8 cellular contexts compared by ENCODE assay signal in the genomic region with DNA sequence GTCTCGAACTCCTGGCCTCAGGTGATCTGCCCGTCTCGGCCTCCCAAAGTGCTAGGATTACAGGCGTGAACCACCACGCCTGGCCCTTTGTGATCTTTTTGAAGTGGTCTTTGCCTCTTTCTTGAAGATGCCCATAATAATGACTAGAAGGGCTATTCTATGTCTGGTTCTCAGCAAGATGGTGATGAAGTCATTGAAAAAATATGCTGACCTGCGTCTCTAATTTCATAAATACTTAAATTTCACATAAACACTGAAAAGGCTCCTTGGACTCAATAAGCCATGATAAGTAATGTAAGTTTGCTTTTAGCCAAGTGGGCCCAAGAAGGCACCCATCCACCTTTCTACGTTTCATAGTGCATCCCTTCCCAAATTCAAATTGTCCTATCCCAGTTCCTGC. TPM values are rescaled to one million over a fixed set of nuclear protein-coding genes. Genes with fewer than 3 reads are reported as not detected.
A peak's percentile ranks its signal among the peaks of the same experiment; 100 is the strongest.
DNase-seq lines count a peak whose midpoint lies in the region; ATAC-seq, FAIRE-seq and TF ChIP-seq lines count a peak whose summit lies in the region.

No MANE protein-coding gene starts in this region.

- H3K36me3 ChIP-seq in adipocyte (ENCODE audit: control insufficient read depth, insufficient read depth, low read length, severe bottlenecking): no peaks in the 10 kb centered on the region
- H3K36me3 ChIP-seq in keratinocyte (ENCODE audit: control insufficient read depth in 2 of 2, extremely low read depth in 1 of 2, insufficient read depth in 2 of 2, low read length in 2 of 2): no peaks in the 10 kb centered on the region
- no peaks in the 10 kb centered on the region for H3K36me3 ChIP-seq in tibial artery

- H3K4me3 ChIP-seq in adipocyte (ENCODE audit: low read length) (peak overlapping the region; percentile 81), keratinocyte (ENCODE audit: control insufficient read depth in 2 of 3, extremely low read depth in 1 of 3, insufficient read depth in 2 of 3, low read depth in 1 of 3, low read length in 3 of 3) (peak overlapping the region in 1 of 3 experiments; percentile 74), tibial artery (peak overlapping the region in 1 of 2 donors; percentile 54)

- H3K9me3 ChIP-seq in adipocyte (ENCODE audit: control insufficient read depth, low read length) (no peaks in the 10 kb centered on the region), keratinocyte (ENCODE audit: control insufficient read depth, low read depth, low read length) (no peaks in the 10 kb centered on the region), tibial artery (no peaks in the 10 kb centered on the region)

- no peaks in the 10 kb centered on the region for H3K9me1 ChIP-seq in keratinocyte (ENCODE audit: control insufficient read depth, extremely low read depth, insufficient read depth, low read length)

- peaks cover 39% of the 10 kb centered on the region for H3K4me1 Mint-ChIP-seq in activated naive CD4-positive, alpha-beta T cell treated with anti-CD3 and anti-CD28 coated beads for 36 hours (ENCODE audit: low read depth)

- DNase-seq in activated naive CD4-positive, alpha-beta T cell treated with anti-CD3 and anti-CD28 coated beads for 36 hours: no peak
- no peak for DNase-seq in activated naive CD4-positive, alpha-beta T cell treated with Interleukin-2 at 50 U/mL for 16 hours
- DNase-seq in adipocyte (ENCODE audit: low read depth): peak; percentile 39
- DNase-seq in keratinocyte (ENCODE audit: low read depth, low spot score): no peak
- DNase-seq in tibial artery: no peak
- DNase-seq in SIG-M5 (lab: John Stamatoyannopoulos, UW): no peak
- DNase-seq in COLO829 (ENCODE audit: low spot score): no peak

- H3K27me3 ChIP-seq in adipocyte (replicated peaks; ENCODE audit: control insufficient read depth, insufficient read depth, low read length) (no peaks in the 10 kb centered on the region), keratinocyte (ENCODE audit: control insufficient read depth, extremely low read depth, insufficient read depth, low read length) (no peaks in the 10 kb centered on the region), tibial artery (no peaks in the 10 kb centered on the region)

- ATAC-seq in GM21529 (IDR thresholded peaks at IDR 0.05; ENCODE audit: unreplicated experiment): no peak

- H3K4me1 ChIP-seq in adipocyte (ENCODE audit: control insufficient read depth, insufficient read depth, low read length) (peaks cover 24% of the 10 kb centered on the region), keratinocyte (ENCODE audit: control insufficient read depth, extremely low read depth, insufficient read depth, low read length) (peaks cover 25% of the 10 kb centered on the region), tibial artery (peaks cover 0 to 32% (median 15%) of the 10 kb centered on the region in 4 donors)

- H3K79me2 ChIP-seq in keratinocyte (ENCODE audit: control insufficient read depth, insufficient read depth, low read length): peaks cover 35% of the 10 kb centered on the region

- H3K9ac ChIP-seq in adipocyte (ENCODE audit: low read length) (peak overlapping the region; percentile 86), keratinocyte (ENCODE audit: control insufficient read depth, extremely low read depth, insufficient read depth, low read length) (peak overlapping the region; percentile 100)

- peak overlapping the region; percentile 97 for H3K4me3 Mint-ChIP-seq in activated naive CD4-positive, alpha-beta T cell treated with anti-CD3 and anti-CD28 coated beads for 36 hours

- CTCF ChIA-PET in activated naive CD4-positive, alpha-beta T cell treated with anti-CD3 and anti-CD28 coated beads for 36 hours (lab: Charles Lee): interaction anchor here (0.8 kb wide), 1 partner anchor 14 kb away, joined by 3 read pairs; no protein-coding TSS in a partner anchor

- no peaks in the 10 kb centered on the region for H3K9me3 Mint-ChIP-seq in activated naive CD4-positive, alpha-beta T cell treated with anti-CD3 and anti-CD28 coated beads for 36 hours

- no peaks in the 10 kb centered on the region for H4K20me1 ChIP-seq in keratinocyte (ENCODE audit: control insufficient read depth, extremely low read depth, insufficient read depth, low read length)

- dilution Hi-C loops in keratinocyte (cut with MboI; ENCODE audit: extremely low pct_ligation_motif_present, low sequenced_read_pairs): no loop called here

- intact Hi-C loops in activated naive CD4-positive, alpha-beta T cell treated with anti-CD3 and anti-CD28 coated beads for 36 hours (cut with micrococcal nuclease): loop anchor here (10.0 kb wide), 1 partner anchor 1883 kb away; no protein-coding TSS in a partner anchor
- intact Hi-C loops in tibial artery (cut with DNase I; ENCODE audit: low total_unique reads): no loop called here

- H3K4me2 ChIP-seq in keratinocyte (ENCODE audit: control insufficient read depth, extremely low read depth, insufficient read depth, low read depth, low read length): peak overlapping the region; percentile 78

- no peak overlapping the region for H2AFZ ChIP-seq in keratinocyte (ENCODE audit: control insufficient read depth, low read length)

- H3K36me3 Mint-ChIP-seq in activated naive CD4-positive, alpha-beta T cell treated with anti-CD3 and anti-CD28 coated beads for 36 hours (ENCODE audit: low read depth): peaks cover 1% of the 10 kb centered on the region

- peak overlapping the region; percentile 79 for H3K27ac Mint-ChIP-seq in activated naive CD4-positive, alpha-beta T cell treated with anti-CD3 and anti-CD28 coated beads for 36 hours

- FAIRE-seq in keratinocyte (lab: Jason Lieb, UNC): no peak

- H3K27ac ChIP-seq in keratinocyte (ENCODE audit: control insufficient read depth, insufficient read depth, low read length): peak overlapping the region; percentile 100
- H3K27ac ChIP-seq in tibial artery: peak overlapping the region; percentile 87 to 97

- no peak for TF ChIP-seq CTCF in keratinocyte (optimal IDR thresholded peaks at IDR 0.05 in 1 of 3, IDR thresholded peaks at IDR 0.05 in 1 of 3, conservative IDR thresholded peaks at IDR 0.05 in 1 of 3; ENCODE audit: extremely low read depth in 1 of 3, insufficient read depth in 2 of 3, low read length in 3 of 3)
- TF ChIP-seq CTCF in tibial artery (IDR thresholded peaks at IDR 0.05): no peak

- H3K27me3 Mint-ChIP-seq in activated naive CD4-positive, alpha-beta T cell treated with anti-CD3 and anti-CD28 coated beads for 36 hours (ENCODE audit: low read depth): no peaks in the 10 kb centered on the region

RNA-seq across cellular contexts. Expression of a gene that starts 0.8 kb away (rescaled TPM):
- total RNA-seq in activated naive CD4-positive, alpha-beta T cell treated with anti-CD3 and anti-CD28 coated beads for 36 hours: 10 to 100 TPM; 16.7 to 17.2 TPM
- 48.5 to 103 TPM (median 83.7 TPM) in 3 replicates for polyA plus RNA-seq in keratinocyte
- 62.6 TPM for polyA plus RNA-seq in keratinocyte (2011; ENCODE audit: low read depth)
- 45.1 and 95.3 TPM in 2 replicates for polyA plus RNA-seq in keratinocyte (2011; cell fraction: cytosol; rRNA removed)
- polyA plus RNA-seq in keratinocyte (2011; cell fraction: nucleus; rRNA removed): 60.9 and 65.9 TPM in 2 replicates
- polyA plus RNA-seq in keratinocyte (2012; ENCODE audit: low replicate concordance): 51.7 and 70.9 TPM in 2 replicates
- polyA minus RNA-seq in keratinocyte: 37.4 to 119 TPM (median 85.6 TPM) in 3 replicates
- polyA minus RNA-seq in keratinocyte (2011; cell fraction: cytosol; rRNA and poly(A)+ RNA removed): 57.6 TPM
- polyA minus RNA-seq in keratinocyte (2011; cell fraction: nucleus; rRNA and poly(A)+ RNA removed): 50.3 and 105 TPM in 2 replicates

RNA-seq across cellular contexts. Expression of a gene that starts 46.7 kb away (rescaled TPM):
- 10 to 100 TPM; 21.0 to 23.8 TPM for total RNA-seq in activated naive CD4-positive, alpha-beta T cell treated with anti-CD3 and anti-CD28 coated beads for 36 hours
- polyA plus RNA-seq in keratinocyte: 6.3 to 12.5 TPM (median 12.2 TPM) in 3 replicates
- polyA plus RNA-seq in keratinocyte (2011; ENCODE audit: low read depth): 51.1 TPM
- polyA plus RNA-seq in keratinocyte (2011; cell fraction: cytosol; rRNA removed): 6.8 and 7.9 TPM in 2 replicates
- 10.6 and 15.7 TPM in 2 replicates for polyA plus RNA-seq in keratinocyte (2011; cell fraction: nucleus; rRNA removed)
- 23.6 and 27.2 TPM in 2 replicates for polyA plus RNA-seq in keratinocyte (2012; ENCODE audit: low replicate concordance)
- 1.8 to 10.7 TPM (median 3.3 TPM) in 3 replicates for polyA minus RNA-seq in keratinocyte
- polyA minus RNA-seq in keratinocyte (2011; cell fraction: cytosol; rRNA and poly(A)+ RNA removed): 1.2 TPM
- polyA minus RNA-seq in keratinocyte (2011; cell fraction: nucleus; rRNA and poly(A)+ RNA removed): 4.2 and 7.4 TPM in 2 replicates
